Comparison of ENCODE assay signal across 27 cellular contexts in the genomic region with DNA sequence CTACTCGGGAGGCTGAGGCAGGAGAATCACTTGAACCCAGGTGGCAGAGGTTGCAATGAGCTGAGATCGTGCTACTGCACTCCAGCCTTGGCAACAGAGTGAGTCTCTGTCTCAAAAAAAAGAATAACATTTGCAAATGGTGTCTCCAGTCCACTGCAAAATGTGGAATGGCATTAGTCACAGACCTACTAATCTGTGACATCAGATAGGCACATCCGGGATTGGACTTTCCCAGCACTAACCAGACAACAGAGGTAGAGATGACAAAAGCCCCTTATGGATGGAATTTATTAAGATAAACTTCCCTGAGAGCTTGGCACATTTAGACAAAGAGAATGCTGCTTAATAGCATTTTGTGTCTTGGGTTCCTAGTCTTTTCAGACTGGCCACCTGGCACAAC.
"Had no signal": no experiment of that assay in that cellular context is flagged by ENCODE, and none has a peak within 500 bp of the region (broad histone marks: within the 10 kb centered on the region; RNA-seq: fewer than 3 reads in every experiment).

No MANE protein-coding gene starts in this region.

- H3K4me1 ChIP-seq: left lung, pancreas, tibial artery had no signal

- H3K79me2 ChIP-seq: hepatocyte had no signal

- H3K27me3 Mint-ChIP-seq: brain had no signal

- H3K27ac Mint-ChIP-seq: activated naive CD8-positive, alpha-beta T cell treated with anti-CD3 and anti-CD28 coated beads, Interleukin-2, amount 10 ng/mL, durations not matched to agents 7 days and 5 days; activated T-helper 2 cell treated with anti-CD3 and anti-CD28 coated beads, Interferon-gamma antibody, Interleukin-2, Interleukin-4, amounts not matched to agents 10 μg/mL and 5 μg/mL and 100 μg/mL, durations not matched to agents 14 hours and 24 hours and 36 hours; brain; immature natural killer cell; natural killer cell treated with Interleukin-12 subunit alpha and Interleukin-12 subunit beta and Interleukin-15 and Interleukin-18, amount 100 ng/mL, for 72 hours; stimulated activated naive CD8-positive, alpha-beta T cell treated with anti-CD3 and anti-CD28 coated beads, Interleukin-15, Interleukin-2, amounts not matched to agents 100 ng/mL and 50 ng/mL, for 24 hours; T-helper 1 cell treated with Interleukin-12 subunit alpha and Interleukin-12 subunit beta and Interleukin-4 antibody, amounts not matched to agents 30 μg/mL and 1 μg/mL, for 36 hours; WTC11 had no signal

- H3K27ac ChIP-seq: hepatocyte, left lung, neutrophil, pancreas, tibial artery had no signal

- H3K4me1 Mint-ChIP-seq: activated naive CD8-positive, alpha-beta T cell treated with anti-CD3 and anti-CD28 coated beads, Interleukin-2, amount 10 ng/mL, durations not matched to agents 7 days and 5 days; brain; immature natural killer cell had no signal

- H3K4me3 Mint-ChIP-seq: activated naive CD8-positive, alpha-beta T cell treated with anti-CD3 and anti-CD28 coated beads, Interleukin-2, amount 10 ng/mL, durations not matched to agents 7 days and 5 days; activated T-cell treated with anti-CD3 and anti-CD28 coated beads, Interleukin-2, amount 50 U/mL, for 4 hours; brain; immature natural killer cell; natural killer cell treated with Interleukin-12 subunit alpha and Interleukin-12 subunit beta and Interleukin-15 and Interleukin-18, amount 100 ng/mL, for 72 hours; stimulated activated naive CD8-positive, alpha-beta T cell treated with anti-CD3 and anti-CD28 coated beads, Interleukin-15, Interleukin-2, amounts not matched to agents 100 ng/mL and 50 ng/mL, for 24 hours; T-helper 1 cell treated with Interleukin-12 subunit alpha and Interleukin-12 subunit beta and Interleukin-4 antibody, amounts not matched to agents 30 μg/mL and 1 μg/mL, for 36 hours; WTC11 had no signal

- H3K4me3 ChIP-seq: hepatocyte, left lung, lung, pancreas, tibial artery had no signal

- ATAC-seq: activated T-cell treated with anti-CD3 and anti-CD28 coated beads, Interleukin-2, amount 50 U/mL, for 4 hours; left lung; natural killer cell treated with Interleukin-12 subunit alpha and Interleukin-12 subunit beta and Interleukin-15 and Interleukin-18, amount 100 ng/mL, for 72 hours; pancreas; right cardiac atrium; WTC11 had no signal

- H3K9me3 Mint-ChIP-seq: activated naive CD8-positive, alpha-beta T cell treated with anti-CD3 and anti-CD28 coated beads, Interleukin-2, amount 10 ng/mL, durations not matched to agents 7 days and 5 days; activated T-cell treated with anti-CD3 and anti-CD28 coated beads, Interleukin-2, amount 50 U/mL, for 4 hours; activated T-helper 2 cell treated with anti-CD3 and anti-CD28 coated beads, Interferon-gamma antibody, Interleukin-2, Interleukin-4, amounts not matched to agents 10 μg/mL and 5 μg/mL and 100 μg/mL, durations not matched to agents 14 hours and 24 hours and 36 hours; natural killer cell treated with Interleukin-12 subunit alpha and Interleukin-12 subunit beta and Interleukin-15 and Interleukin-18, amount 100 ng/mL, for 72 hours; stimulated activated naive CD8-positive, alpha-beta T cell treated with anti-CD3 and anti-CD28 coated beads, Interleukin-15, Interleukin-2, amounts not matched to agents 100 ng/mL and 50 ng/mL, for 24 hours; T-helper 1 cell treated with Interleukin-12 subunit alpha and Interleukin-12 subunit beta and Interleukin-4 antibody, amounts not matched to agents 30 μg/mL and 1 μg/mL, for 36 hours; WTC11 had no signal

- H3K27me3 ChIP-seq: hepatocyte, left lung, neutrophil, pancreas, tibial artery had no signal

- H3K36me3 Mint-ChIP-seq: activated naive CD8-positive, alpha-beta T cell treated with anti-CD3 and anti-CD28 coated beads, Interleukin-2, amount 10 ng/mL, durations not matched to agents 7 days and 5 days; brain; immature natural killer cell; natural killer cell treated with Interleukin-12 subunit alpha and Interleukin-12 subunit beta and Interleukin-15 and Interleukin-18, amount 100 ng/mL, for 72 hours; WTC11 had no signal

- FAIRE-seq: frontal cortex, pancreas had no signal

- H2AFZ ChIP-seq: hepatocyte had no signal

- H3K36me3 ChIP-seq: left lung, neutrophil, pancreas, tibial artery had no signal

- H3K4me2 ChIP-seq: hepatocyte had no signal

- DNase-seq: activated CD4-positive, alpha-beta T cell treated with anti-CD3 and anti-CD28 coated beads, Interleukin-2, amount 50 U/mL, for 48 hours; activated CD8-positive, alpha-beta memory T cell treated with anti-CD3 and anti-CD28 coated beads, Interleukin-2, amount 50 U/mL, for 48 hours; activated naive CD4-positive, alpha-beta T cell; activated naive CD8-positive, alpha-beta T cell treated with anti-CD3 and anti-CD28 coated beads, Interleukin-2, amount 10 ng/mL, durations not matched to agents 7 days and 5 days; activated T-cell treated with anti-CD3 and anti-CD28 coated beads, Interleukin-2, amount 50 U/mL, for 4 hours; caudate nucleus; dermis blood vessel endothelial cell; effector CD8-positive, alpha-beta T cell; glutamatergic neuron; immature natural killer cell; left lung; pancreas; right cardiac atrium; stimulated activated CD4-positive, alpha-beta T cell treated with anti-CD3 and anti-CD28 coated beads, Interleukin-1b, Interleukin-23, amount 100 ng/mL, for 48 hours; substantia nigra; T1000; tibial artery had no signal

- H3K9me3 ChIP-seq: left lung, neutrophil, pancreas, tibial artery had no signal
